ENCODE assay signal across 17 cellular contexts in genomic region chr18:7878265-7879173, GRCh38.
DNase-seq lines count a peak whose midpoint lies in the region; ATAC-seq and TF ChIP-seq lines count a peak whose summit lies in the region.
"Had no signal": no experiment of that assay in that cellular context is flagged by ENCODE, and none has a peak within 500 bp of the region (broad histone marks: within the 10 kb centered on the region; RNA-seq: fewer than 3 reads in every experiment).

No MANE protein-coding gene starts in this region.

- peaks cover 19% of the 10 kb centered on the region for H3K4me1 Mint-ChIP-seq in Caco-2 (ENCODE audit: low read depth, unreplicated experiment)
- H3K4me1 Mint-ChIP-seq: activated CD4-positive, alpha-beta memory T cell treated with anti-CD3 and anti-CD28 coated beads, Interleukin-2, amount 10 ng/mL, durations not matched to agents 7 days and 5 days; nephron had no signal

- no peak overlapping the region for H3K14ac ChIP-seq in neuronal stem cell (ENCODE audit: low read length)

- no peak for ATAC-seq in HG02623 (IDR thresholded peaks at IDR 0.05; ENCODE audit: unreplicated experiment)
- no peak for ATAC-seq in stimulated activated naive CD8-positive, alpha-beta T cell treated with anti-CD3 and anti-CD28 coated beads, Interleukin-15, Interleukin-2, amounts not matched to agents 100 U/mL and 50 U/mL, for 24 hours

- H3K4me1 ChIP-seq in ectodermal cell (ENCODE audit: control insufficient read depth, insufficient read depth, low read length) (peaks cover 19% of the 10 kb centered on the region), neuronal stem cell (ENCODE audit: control insufficient read depth in 2 of 2, insufficient read depth in 1 of 2, low read depth in 1 of 2, low read length in 2 of 2) (peaks cover 7 to 14% of the 10 kb centered on the region in 2 donors), Caco-2 (peaks cover 22% of the 10 kb centered on the region)
- H3K4me1 ChIP-seq: BLaER1 had no signal

- DNase-seq in ELF-1 (ENCODE audit: low read depth, low spot score) (peak; percentile 15), NCI-H460 (ENCODE audit: extremely low read depth, low read depth) (peak; percentile 81), neuronal stem cell (ENCODE audit: low spot score) (peak; percentile 54), Caco-2 (no peak)
- no peak for DNase-seq in stimulated activated naive CD8-positive, alpha-beta T cell treated with anti-CD3 and anti-CD28 coated beads, Interleukin-15, Interleukin-2, amounts not matched to agents 100 U/mL and 50 U/mL, for 24 hours
- no peak for DNase-seq in activated effector memory CD4-positive, alpha-beta T cell treated with anti-CD3 and anti-CD28 coated beads, Interleukin-2, amount 50 U/mL, for 16 hours
- DNase-seq: activated CD4-positive, alpha-beta memory T cell treated with anti-CD3 and anti-CD28 coated beads, Interleukin-2, amount 10 ng/mL, durations not matched to agents 7 days and 5 days; activated gamma-delta T cell; GDM1; glutamatergic neuron; HFFc6; NCI-H446 treated with DMSO at 0.1 percent for 48 hours; stimulated activated naive CD4-positive, alpha-beta T cell treated with Interleukin-2 at 50 U/mL for 16 hours had no signal

- peak overlapping the region; percentile 25 for H2AFZ ChIP-seq in neuronal stem cell (ENCODE audit: low read length)

- CTCF ChIA-PET in Caco-2 (lab: Charles Lee): no interaction called here

- no peak overlapping the region for H4K8ac ChIP-seq in neuronal stem cell (ENCODE audit: low read depth, low read length)

- H3K27ac ChIP-seq in ectodermal cell (ENCODE audit: insufficient read depth, low read depth, low read length, poor library complexity, severe bottlenecking) (peak overlapping the region; percentile 70), neuronal stem cell (replicated peaks; ENCODE audit: low read length) (peak overlapping the region; percentile 71)
- H3K27ac ChIP-seq: BLaER1 had no signal

- no peak overlapping the region for H3K18ac ChIP-seq in neuronal stem cell (ENCODE audit: low read length)

- H3K9me3 ChIP-seq in ectodermal cell (ENCODE audit: control insufficient read depth, low read length): no peaks in the 10 kb centered on the region
- peaks cover 3% of the 10 kb centered on the region in 2 donors for H3K9me3 ChIP-seq in neuronal stem cell (replicated peaks in 1 of 2; ENCODE audit: control insufficient read depth in 2 of 2, insufficient read depth in 1 of 2, low read depth in 1 of 2, low read length in 2 of 2)
- H3K9me3 ChIP-seq in Caco-2: no peaks in the 10 kb centered on the region; the same call in 1 of the 2 replicates
- H3K9me3 ChIP-seq: BLaER1 had no signal

- no peaks in the 10 kb centered on the region for H3K79me1 ChIP-seq in neuronal stem cell (ENCODE audit: low read depth, low read length)

- H3K4me3 Mint-ChIP-seq in Caco-2 (ENCODE audit: unreplicated experiment): no peak overlapping the region
- H3K4me3 Mint-ChIP-seq: activated CD4-positive, alpha-beta memory T cell treated with anti-CD3 and anti-CD28 coated beads, Interleukin-2, amount 10 ng/mL, durations not matched to agents 7 days and 5 days; HFFc6; nephron had no signal

- no peak overlapping the region for H3K9ac ChIP-seq in neuronal stem cell (ENCODE audit: low read depth, low read length, poor library complexity)
- H3K9ac ChIP-seq: BLaER1 had no signal

- POLR2A ChIA-PET in Caco-2 (lab: Charles Lee): no interaction called here

- H2BK5ac ChIP-seq in neuronal stem cell (ENCODE audit: low read length): no peak overlapping the region

- no peak overlapping the region for H3K4me3 ChIP-seq in ectodermal cell (ENCODE audit: insufficient read depth, low read depth, low read length)
- H3K4me3 ChIP-seq in neuronal stem cell (ENCODE audit: low read length in 2 of 2): no peak overlapping the region
- H3K4me3 ChIP-seq in Caco-2 (ENCODE audit: low read depth, low read length): no peak overlapping the region
- H3K4me3 ChIP-seq: BLaER1 had no signal

- no peak for TF ChIP-seq CTCF in Caco-2 (IDR thresholded peaks at IDR 0.05; ENCODE audit: insufficient read depth in 1 of 2, low read depth in 1 of 2, low read length in 1 of 2, severe bottlenecking in 1 of 2, unreplicated experiment in 1 of 2)

- no peak overlapping the region for H3K23ac ChIP-seq in neuronal stem cell (ENCODE audit: low read depth, low read length, poor library complexity)

- intact Hi-C loops in Caco-2 (cut with micrococcal nuclease; ENCODE audit: unreplicated experiment): no loop called here

- H3K27me3 Mint-ChIP-seq in Caco-2 (ENCODE audit: insufficient read depth, unreplicated experiment): no peaks in the 10 kb centered on the region
- H3K27me3 Mint-ChIP-seq: activated CD4-positive, alpha-beta memory T cell treated with anti-CD3 and anti-CD28 coated beads, Interleukin-2, amount 10 ng/mL, durations not matched to agents 7 days and 5 days had no signal

- H3K27ac Mint-ChIP-seq in Caco-2 (ENCODE audit: unreplicated experiment): no peak overlapping the region
- H3K27ac Mint-ChIP-seq: activated CD4-positive, alpha-beta memory T cell treated with anti-CD3 and anti-CD28 coated beads, Interleukin-2, amount 10 ng/mL, durations not matched to agents 7 days and 5 days; HFFc6; nephron had no signal

- H2BK15ac ChIP-seq in neuronal stem cell (ENCODE audit: low read length): no peak overlapping the region

- no peak overlapping the region for H2BK12ac ChIP-seq in neuronal stem cell (ENCODE audit: low read length)

- H2AK5ac ChIP-seq in neuronal stem cell (ENCODE audit: low read depth, low read length): no peak overlapping the region

- no peak overlapping the region for H3K4ac ChIP-seq in neuronal stem cell (ENCODE audit: low read length)

- H3K36me3 Mint-ChIP-seq in Caco-2 (ENCODE audit: insufficient read depth, unreplicated experiment): peaks cover 19% of the 10 kb centered on the region

- WGBS in ectodermal cell, 2 experiments: 62 to 71% methylated on average over 4 to 5 of the region's 5 CpGs
- no CpG with 5 or more reads among the region's 5 CpGs for WGBS in neuronal stem cell (ENCODE audit: extremely low coverage in 2 of 2, insufficient read length in 2 of 2, insufficient replicate concordance in 1 of 2), 2 donors

- H3K27me3 ChIP-seq in ectodermal cell (ENCODE audit: control insufficient read depth, insufficient read depth, low read length, poor library complexity, severe bottlenecking): no peaks in the 10 kb centered on the region
- H3K27me3 ChIP-seq in neuronal stem cell (ENCODE audit: control insufficient read depth in 3 of 3, insufficient read depth in 3 of 3, low read depth in 1 of 3, low read length in 3 of 3): no peaks in the 10 kb centered on the region
- H3K27me3 ChIP-seq in Caco-2 (replicated peaks; ENCODE audit: control insufficient read depth, insufficient read depth, low read length): no peaks in the 10 kb centered on the region
- H3K27me3 ChIP-seq: BLaER1 had no signal

- no peak overlapping the region for H4K91ac ChIP-seq in neuronal stem cell (ENCODE audit: low read depth, low read length, poor library complexity)

- no TSS peak for BruUV-seq in Caco-2 (replicated peaks; lab: Mats Ljungman, UMichigan)

- no peaks in the 10 kb centered on the region for H3K9me3 Mint-ChIP-seq in Caco-2 (ENCODE audit: unreplicated experiment)
- H3K9me3 Mint-ChIP-seq: HFFc6, nephron had no signal

- H3K4me2 ChIP-seq in neuronal stem cell (ENCODE audit: insufficient read depth, low read length, poor library complexity, severe bottlenecking): no peak overlapping the region
- H3K4me2 ChIP-seq: BLaER1 had no signal

- H3K36me3 ChIP-seq in ectodermal cell (ENCODE audit: control insufficient read depth, insufficient read depth, low read length) (no peaks in the 10 kb centered on the region), neuronal stem cell (replicated peaks in 1 of 2; ENCODE audit: control insufficient read depth in 2 of 2, insufficient read depth in 2 of 2, low read length in 2 of 2) (no peaks in the 10 kb centered on the region), Caco-2 (ENCODE audit: control insufficient read depth, insufficient read depth, low read length) (0 out of 2 replicates have a peak, but pooled peaks cover 2% of the 10 kb centered on the region)
- H3K36me3 ChIP-seq: BLaER1 had no signal

- no peak overlapping the region for H2BK120ac ChIP-seq in neuronal stem cell (ENCODE audit: low read depth, low read length)

Comparison
In these comparisons a context has a peak if more than half of its experiments do, and no peak if none do; other contexts are left out.
1. DNase-seq: peak in ELF-1 (single experiment), NCI-H460 (single experiment) and neuronal stem cell (single experiment); none in Caco-2 (0 of 2), stimulated activated naive CD8-positive, alpha-beta T cell treated with anti-CD3 and anti-CD28 coated beads, Interleukin-15, Interleukin-2, amounts not matched to agents 100 U/mL and 50 U/mL, for 24 hours (single experiment) and activated effector memory CD4-positive, alpha-beta T cell treated with anti-CD3 and anti-CD28 coated beads, Interleukin-2, amount 50 U/mL, for 16 hours (single experiment).